15 cellular contexts compared by ENCODE assay signal in genomic region chr4:93334003-93334402, GRCh38.
DNase-seq lines count a peak whose midpoint lies in the region; ATAC-seq and TF ChIP-seq lines count a peak whose summit lies in the region.
"Had no signal": no experiment of that assay in that cellular context is flagged by ENCODE, and none has a peak within 500 bp of the region (broad histone marks: within the 10 kb centered on the region; RNA-seq: fewer than 3 reads in every experiment).

No MANE protein-coding gene starts in this region.

- H3K4me1 ChIP-seq in right lobe of liver, result no peaks in the 10 kb centered on the region
- H3K4me1 ChIP-seq: breast epithelium, uterus had no signal

- TF ChIP-seq CTCF in right lobe of liver (IDR thresholded peaks at IDR 0.05) (no peak), WERI-Rb-1 (IDR thresholded peaks at IDR 0.05; ENCODE audit: low read depth, low read length) (no peak)

- peak; percentile 89 for ATAC-seq in HG02623 (IDR thresholded peaks at IDR 0.05; ENCODE audit: unreplicated experiment)
- peak; percentile 98 for ATAC-seq in HG03432 (IDR thresholded peaks at IDR 0.05; ENCODE audit: unreplicated experiment)
- ATAC-seq in right lobe of liver, result no peak

- DNase-seq in NCI-H82 (lab: John Stamatoyannopoulos, UW) (peak; percentile 5), NCI-H82 treated with DMSO at 0.1 percent for 48 hours (lab: John Stamatoyannopoulos, UW; ENCODE audit: unreplicated experiment) (no peak), left kidney (ENCODE audit: low read depth, low spot score) (peak; percentile 8), right lobe of liver (no peak), WERI-Rb-1 (no peak), cerebellum (ENCODE audit: low spot score) (no peak)
- DNase-seq: erythroblast, NCI-H1417 treated with DMSO at 0.1 percent for 48 hours, RPMI8226, small intestine, uterus had no signal

- H3K9me3 ChIP-seq in right lobe of liver (no peaks in the 10 kb centered on the region), WERI-Rb-1 (ENCODE audit: severe bottlenecking) (no peaks in the 10 kb centered on the region)
- H3K9me3 ChIP-seq: breast epithelium, uterus had no signal

- H3K36me3 ChIP-seq in right lobe of liver, result no peaks in the 10 kb centered on the region
- H3K36me3 ChIP-seq in WERI-Rb-1, result no peaks in the 10 kb centered on the region
- H3K36me3 ChIP-seq: breast epithelium, uterus had no signal

- no peaks in the 10 kb centered on the region for H3K27me3 ChIP-seq in right lobe of liver
- no peaks in the 10 kb centered on the region for H3K27me3 ChIP-seq in WERI-Rb-1 (ENCODE audit: insufficient read depth, low read depth, severe bottlenecking)
- H3K27me3 ChIP-seq: breast epithelium, uterus had no signal

- 54% methylated on average over 3 of the region's 3 CpGs for WGBS in right lobe of liver (ENCODE audit: insufficient coverage, low coverage, low lambda C conversion rate, missing lambda C conversion rate)

- no peak overlapping the region for H3K27ac ChIP-seq in right lobe of liver
- no peak overlapping the region for H3K27ac ChIP-seq in WERI-Rb-1
- H3K27ac ChIP-seq: breast epithelium, uterus, VCaP had no signal

- no peak for TF ChIP-seq POLR2A in right lobe of liver (IDR thresholded peaks at IDR 0.05)

- intact Hi-C loops in right lobe of liver (cut with DNase I), result no loop called here

- H3K4me3 ChIP-seq in right lobe of liver (no peak overlapping the region), WERI-Rb-1 (ENCODE audit: low read depth, low read length) (no peak overlapping the region)
- H3K4me3 ChIP-seq: breast epithelium, uterus had no signal

Comparison
In these comparisons a context has a peak if more than half of its experiments do, and no peak if none do; other contexts are left out.
1. DNase-seq: peak in NCI-H82 (single experiment) and left kidney (single experiment); none in NCI-H82 treated with DMSO at 0.1 percent for 48 hours (single experiment), right lobe of liver (0 of 3), WERI-Rb-1 (single experiment) and cerebellum (single experiment).
2. ATAC-seq: peak in HG02623 (single experiment) and HG03432 (single experiment); none in right lobe of liver (0 of 4).